In the genomic region with DNA sequence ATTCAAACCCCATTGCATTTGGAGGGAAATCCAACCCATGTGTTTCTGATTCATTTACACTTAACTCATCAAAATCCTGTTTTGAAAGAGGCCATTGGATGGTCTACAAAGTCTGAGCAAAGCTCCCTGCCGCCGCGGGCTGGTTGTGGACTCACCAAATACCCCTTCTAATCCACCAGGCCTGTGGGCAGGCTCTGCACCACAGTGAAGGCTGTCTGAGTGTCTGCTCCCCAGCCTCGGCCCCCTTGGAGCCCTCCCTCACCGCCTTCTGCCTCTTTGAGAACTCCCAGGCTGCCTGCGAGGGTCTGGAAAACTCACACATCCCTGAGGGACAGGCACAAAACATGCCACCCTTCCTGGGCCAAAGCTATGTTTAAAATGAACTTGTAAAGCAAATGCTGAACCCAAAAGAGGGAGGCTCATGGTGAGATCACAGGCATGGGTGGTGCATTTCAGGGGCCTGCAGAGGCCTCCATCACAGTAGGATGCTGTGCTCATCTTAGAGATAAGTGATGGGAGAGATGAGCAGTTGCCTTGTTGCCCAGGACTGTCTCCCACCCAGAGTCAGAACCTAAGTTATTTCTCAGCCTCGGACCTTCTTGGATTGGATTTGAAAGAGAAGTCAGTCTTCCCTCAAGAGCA, we compare ENCODE assay signal across 15 cellular contexts.
"Had no signal": no experiment of that assay in that cellular context is flagged by ENCODE, and none has a peak within 500 bp of the region (broad histone marks: within the 10 kb centered on the region; RNA-seq: fewer than 3 reads in every experiment).

No MANE protein-coding gene starts in this region.

- DNase-seq: activated CD4-positive, alpha-beta T cell treated with anti-CD3 and anti-CD28 coated beads for 1 hour; activated naive CD4-positive, alpha-beta T cell treated with Interleukin-2 at 50 U/mL for 16 hours; aorta; dermis blood vessel endothelial cell; gastrocnemius medialis; natural killer cell; right lobe of liver; stimulated activated naive CD8-positive, alpha-beta T cell treated with anti-CD3 and anti-CD28 coated beads, Interleukin-15, amount 100 ng/mL, for 72 hours; upper lobe of left lung had no signal

- ATAC-seq: gastrocnemius medialis; natural killer cell; right lobe of liver; SK-N-SH treated with all-trans-retinoic acid at 6 μM for 48 hours; stimulated activated naive CD8-positive, alpha-beta T cell treated with anti-CD3 and anti-CD28 coated beads, Interleukin-15, amount 100 ng/mL, for 72 hours had no signal

- H3K4me3 Mint-ChIP-seq: activated T-helper 1 cell treated with anti-CD3 and anti-CD28 coated beads, Interleukin-12 subunit alpha, Interleukin-12 subunit beta, Interleukin-2, Interleukin-4 antibody, amounts not matched to agents 30 ng/mL and 10 ng/mL and 1 ng/mL, durations not matched to agents 14 hours and 24 hours and 36 hours; memory B cell; natural killer cell; stimulated activated naive CD8-positive, alpha-beta T cell treated with anti-CD3 and anti-CD28 coated beads, Interleukin-15, amount 100 ng/mL, for 72 hours had no signal

- H3K36me3 Mint-ChIP-seq: natural killer cell had no signal

- H3K9me3 Mint-ChIP-seq: activated T-helper 1 cell treated with anti-CD3 and anti-CD28 coated beads, Interleukin-12 subunit alpha, Interleukin-12 subunit beta, Interleukin-2, Interleukin-4 antibody, amounts not matched to agents 30 ng/mL and 10 ng/mL and 1 ng/mL, durations not matched to agents 14 hours and 24 hours and 36 hours had no signal

- H3K4me3 ChIP-seq: gastrocnemius medialis, heart left ventricle, prostate gland, right lobe of liver, upper lobe of left lung had no signal

- H3K4me1 ChIP-seq: gastrocnemius medialis, heart left ventricle, prostate gland, right lobe of liver, upper lobe of left lung had no signal

- H3K27ac Mint-ChIP-seq: activated T-helper 1 cell treated with anti-CD3 and anti-CD28 coated beads, Interleukin-12 subunit alpha, Interleukin-12 subunit beta, Interleukin-2, Interleukin-4 antibody, amounts not matched to agents 30 ng/mL and 10 ng/mL and 1 ng/mL, durations not matched to agents 14 hours and 24 hours and 36 hours; memory B cell; natural killer cell; stimulated activated naive CD8-positive, alpha-beta T cell treated with anti-CD3 and anti-CD28 coated beads, Interleukin-15, amount 100 ng/mL, for 72 hours had no signal

- H3K27ac ChIP-seq: epithelial cell of prostate, gastrocnemius medialis, heart left ventricle, prostate gland, right lobe of liver, upper lobe of left lung had no signal

- H3K9me3 ChIP-seq: gastrocnemius medialis, prostate gland, right lobe of liver had no signal

- H3K4me1 Mint-ChIP-seq: memory B cell; natural killer cell; stimulated activated naive CD8-positive, alpha-beta T cell treated with anti-CD3 and anti-CD28 coated beads, Interleukin-15, amount 100 ng/mL, for 72 hours had no signal

- H3K27me3 ChIP-seq: gastrocnemius medialis, heart left ventricle, right lobe of liver, upper lobe of left lung had no signal

- H3K36me3 ChIP-seq: gastrocnemius medialis, heart left ventricle, prostate gland, right lobe of liver, upper lobe of left lung had no signal
